1 cellular context compared by ENCODE assay signal in the genomic region with DNA sequence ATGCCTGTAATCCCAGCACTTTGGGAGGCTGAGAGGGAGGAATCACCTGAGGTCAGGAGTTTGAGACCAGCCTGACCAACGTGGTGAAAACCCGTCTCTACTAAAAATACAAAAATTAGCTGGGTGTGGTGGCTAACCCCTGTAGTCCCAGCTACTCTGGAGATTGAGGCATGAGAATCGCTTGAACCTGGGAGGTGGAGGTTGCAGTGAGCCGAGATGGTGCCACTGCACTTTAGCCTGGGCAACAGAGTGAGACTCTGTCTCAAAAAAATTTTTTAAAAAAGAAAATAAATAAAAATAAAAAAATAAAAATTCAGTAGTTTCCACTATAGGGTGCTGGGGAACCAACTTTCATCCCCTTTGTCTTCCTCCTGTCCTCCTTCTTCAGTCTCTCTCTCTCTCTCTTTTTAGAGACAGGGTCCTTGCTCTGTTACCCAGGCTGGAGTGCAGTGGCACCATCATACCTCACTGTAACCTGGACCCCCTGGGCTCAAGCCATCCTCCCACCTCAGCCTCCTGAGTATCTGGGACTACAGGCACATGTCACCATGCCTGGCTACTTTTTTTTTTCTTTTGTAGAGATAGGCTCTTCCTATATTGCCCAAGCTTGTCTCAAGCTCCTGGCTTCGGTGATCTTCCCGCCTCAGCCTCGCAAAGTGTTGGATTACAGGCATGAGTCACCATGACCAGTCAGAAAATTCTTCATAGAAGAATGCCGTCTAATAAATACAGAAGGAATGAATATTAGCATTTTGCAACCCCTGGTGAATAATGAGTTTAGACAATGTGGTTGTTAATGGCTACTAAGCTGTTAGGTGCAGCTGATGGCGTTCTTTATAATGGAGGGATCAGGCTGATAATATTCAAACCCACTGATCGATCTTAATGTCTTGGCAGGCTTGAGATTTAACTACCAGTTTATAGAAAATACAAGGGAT.
TF ChIP-seq lines count a peak whose summit lies in the region.

No MANE protein-coding gene starts in this region.

TF ChIP-seq in A549, 52 proteins besides CTCF, POLR2A, EP300 and RAD21 (continued from another document):
- TF ChIP-seq, protein P1, sequence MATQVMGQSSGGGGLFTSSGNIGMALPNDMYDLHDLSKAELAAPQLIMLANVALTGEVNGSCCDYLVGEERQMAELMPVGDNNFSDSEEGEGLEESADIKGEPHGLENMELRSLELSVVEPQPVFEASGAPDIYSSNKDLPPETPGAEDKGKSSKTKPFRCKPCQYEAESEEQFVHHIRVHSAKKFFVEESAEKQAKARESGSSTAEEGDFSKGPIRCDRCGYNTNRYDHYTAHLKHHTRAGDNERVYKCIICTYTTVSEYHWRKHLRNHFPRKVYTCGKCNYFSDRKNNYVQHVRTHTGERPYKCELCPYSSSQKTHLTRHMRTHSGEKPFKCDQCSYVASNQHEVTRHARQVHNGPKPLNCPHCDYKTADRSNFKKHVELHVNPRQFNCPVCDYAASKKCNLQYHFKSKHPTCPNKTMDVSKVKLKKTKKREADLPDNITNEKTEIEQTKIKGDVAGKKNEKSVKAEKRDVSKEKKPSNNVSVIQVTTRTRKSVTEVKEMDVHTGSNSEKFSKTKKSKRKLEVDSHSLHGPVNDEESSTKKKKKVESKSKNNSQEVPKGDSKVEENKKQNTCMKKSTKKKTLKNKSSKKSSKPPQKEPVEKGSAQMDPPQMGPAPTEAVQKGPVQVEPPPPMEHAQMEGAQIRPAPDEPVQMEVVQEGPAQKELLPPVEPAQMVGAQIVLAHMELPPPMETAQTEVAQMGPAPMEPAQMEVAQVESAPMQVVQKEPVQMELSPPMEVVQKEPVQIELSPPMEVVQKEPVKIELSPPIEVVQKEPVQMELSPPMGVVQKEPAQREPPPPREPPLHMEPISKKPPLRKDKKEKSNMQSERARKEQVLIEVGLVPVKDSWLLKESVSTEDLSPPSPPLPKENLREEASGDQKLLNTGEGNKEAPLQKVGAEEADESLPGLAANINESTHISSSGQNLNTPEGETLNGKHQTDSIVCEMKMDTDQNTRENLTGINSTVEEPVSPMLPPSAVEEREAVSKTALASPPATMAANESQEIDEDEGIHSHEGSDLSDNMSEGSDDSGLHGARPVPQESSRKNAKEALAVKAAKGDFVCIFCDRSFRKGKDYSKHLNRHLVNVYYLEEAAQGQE (IDR thresholded peaks at IDR 0.05) = no peak
- TF ChIP-seq CHD2 (IDR thresholded peaks at IDR 0.05; ENCODE audit: low read length, partially characterized antibody) = no peak
- no peak for TF ChIP-seq KDM5A (IDR thresholded peaks at IDR 0.05)
